Comparison of ENCODE assay signal across 17 cellular contexts in genomic region chr16:83344014-83344413, GRCh38.
DNase-seq lines count a peak whose midpoint lies in the region; ATAC-seq, FAIRE-seq and TF ChIP-seq lines count a peak whose summit lies in the region.
"Had no signal": no experiment of that assay in that cellular context is flagged by ENCODE, and none has a peak within 500 bp of the region (broad histone marks: within the 10 kb centered on the region; RNA-seq: fewer than 3 reads in every experiment).

No MANE protein-coding gene starts in this region.

- DNase-seq in AG08395 (ENCODE audit: low spot score) (peak; percentile 84), HTR-8/SVneo (ENCODE audit: insufficient read length, low spot score) (peak; percentile 71), bronchial epithelial cell (ENCODE audit: low read depth) (peak; percentile 72), kidney epithelial cell (ENCODE audit: low read depth) (peak; percentile 14), left cardiac atrium (no peak), GM20000 (ENCODE audit: low spot score) (no peak)
- DNase-seq in stimulated activated CD4-positive, alpha-beta T cell treated with anti-CD3 and anti-CD28 coated beads, Interleukin-4, amount 100 ng/mL, for 4 hours: no peak
- DNase-seq: activated CD4-positive, alpha-beta T cell treated with anti-CD3 and anti-CD28 coated beads for 36 hours; activated T-cell treated with anti-CD3 and anti-CD28 coated beads, Interleukin-2, amount 50 U/mL, for 48 hours; DMS53; H7; OCI-M1; stimulated activated CD4-positive, alpha-beta T cell treated with anti-CD3 and anti-CD28 coated beads, Interleukin-1b, Interleukin-23, amount 100 ng/mL, for 48 hours; T-cell had no signal

- ATAC-seq in left cardiac atrium: no peak
- ATAC-seq in HG03097 (IDR thresholded peaks at IDR 0.05; ENCODE audit: low FRiP score, unreplicated experiment): no peak
- ATAC-seq: activated CD4-positive, alpha-beta T cell treated with anti-CD3 and anti-CD28 coated beads for 36 hours; T-cell had no signal

- intact Hi-C loops in left cardiac atrium (cut with DNase I): no loop called here

- H3K27me3 ChIP-seq in bronchial epithelial cell (ENCODE audit: control insufficient read depth, insufficient read depth, low read length) (no peaks in the 10 kb centered on the region), kidney epithelial cell (ENCODE audit: control insufficient read depth, insufficient read depth, low read length) (no peaks in the 10 kb centered on the region)

- TF ChIP-seq CTCF in bronchial epithelial cell (IDR thresholded peaks at IDR 0.05; ENCODE audit: insufficient read depth, low read length, severe bottlenecking): no peak
- no peak for TF ChIP-seq CTCF in kidney epithelial cell (IDR thresholded peaks at IDR 0.05; ENCODE audit: insufficient read depth, low read length, poor library complexity, severe bottlenecking)
- no peak for TF ChIP-seq CTCF in GM20000 (IDR thresholded peaks at IDR 0.05; ENCODE audit: extremely low read depth, missing control alignments)

- no peaks in the 10 kb centered on the region for H3K36me3 ChIP-seq in bronchial epithelial cell (ENCODE audit: control insufficient read depth, insufficient read depth, low read length)
- no peaks in the 10 kb centered on the region for H3K36me3 ChIP-seq in kidney epithelial cell (ENCODE audit: control insufficient read depth, insufficient read depth, low read length)
- H3K36me3 ChIP-seq: prostate gland had no signal

- no peak overlapping the region for H3K4me3 ChIP-seq in bronchial epithelial cell (ENCODE audit: low read depth, low read length)
- H3K4me3 ChIP-seq in kidney epithelial cell (ENCODE audit: low read depth, low read length): no peak overlapping the region
- H3K4me3 ChIP-seq: prostate gland had no signal

- FAIRE-seq in HTR-8/SVneo (lab: Jason Lieb, UNC) (peak; percentile 40), bronchial epithelial cell (lab: Jason Lieb, UNC) (no peak)
- FAIRE-seq: GM12891 had no signal

Comparison
In these comparisons a context has a peak if more than half of its experiments do, and no peak if none do; other contexts are left out.
1. DNase-seq: peak in AG08395 (single experiment), HTR-8/SVneo (single experiment), bronchial epithelial cell (single experiment) and kidney epithelial cell (single experiment); none in left cardiac atrium (single experiment), GM20000 (single experiment) and stimulated activated CD4-positive, alpha-beta T cell treated with anti-CD3 and anti-CD28 coated beads, Interleukin-4, amount 100 ng/mL, for 4 hours (0 of 2).